Comparison of ENCODE assay signal across 8 cellular contexts in the genomic region with DNA sequence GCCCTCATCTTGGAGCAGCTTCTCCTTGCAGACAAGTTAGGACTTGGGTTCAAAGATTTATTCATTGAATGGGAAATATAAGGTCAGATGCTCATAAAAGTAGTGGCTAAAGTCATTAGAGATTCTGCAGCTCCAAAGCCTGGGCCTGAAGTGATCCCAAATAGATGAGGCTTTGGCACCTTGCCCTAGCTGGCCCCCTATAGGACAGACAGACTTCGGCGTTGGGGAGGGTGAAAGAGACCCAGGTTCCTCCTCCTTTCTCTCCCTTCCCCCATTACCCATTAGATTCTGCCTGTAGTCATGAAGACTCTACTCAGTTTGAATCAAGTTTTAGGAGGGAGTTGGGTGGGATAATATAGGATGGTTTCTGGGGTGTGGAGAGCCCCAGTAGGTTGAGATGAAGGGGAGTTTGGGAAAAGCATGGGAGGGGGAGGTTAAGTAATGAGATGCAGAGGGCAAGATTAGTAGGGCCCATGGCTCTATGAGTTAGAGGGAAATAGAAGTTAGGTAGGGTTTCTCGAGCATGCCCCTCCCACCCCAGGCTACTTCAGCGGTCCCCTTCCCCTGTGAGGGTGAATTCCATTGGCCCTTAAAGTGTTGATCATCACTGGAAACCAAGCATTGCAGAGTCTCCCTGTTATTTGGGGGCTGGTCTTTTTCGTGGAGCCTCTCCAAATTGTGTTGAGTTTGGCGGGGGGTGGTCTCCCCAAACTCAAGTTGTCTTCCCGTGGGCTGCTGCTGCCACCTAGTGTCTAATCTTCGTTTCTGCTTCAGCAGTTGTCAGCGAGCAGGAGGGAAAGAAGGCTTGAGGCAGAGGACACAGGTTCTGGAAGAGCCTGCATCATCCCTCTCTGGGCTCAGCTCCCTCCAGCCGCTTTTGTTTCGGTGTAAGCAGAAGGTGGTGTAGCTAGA. TPM values are rescaled to one million over a fixed set of nuclear protein-coding genes. Genes with fewer than 3 reads are reported as not detected.
A peak's percentile ranks its signal among the peaks of the same experiment; 100 is the strongest.
DNase-seq lines count a peak whose midpoint lies in the region; ATAC-seq and TF ChIP-seq lines count a peak whose summit lies in the region.

No MANE protein-coding gene starts in this region.

- H3K4me1 Mint-ChIP-seq in stimulated activated effector memory CD8-positive, alpha-beta T cell treated with anti-CD3 and anti-CD28 coated beads, Interleukin-12 subunit alpha, Interleukin-12 subunit beta, amount 100 ng/mL, for 72 hours, result peaks cover 36% of the 10 kb centered on the region

- H3K4me3 ChIP-seq in breast epithelium, result no peak overlapping the region
- no peak overlapping the region for H3K4me3 ChIP-seq in liver (ENCODE audit: low read depth in 1 of 3, low read length in 3 of 3)

- H3K27ac Mint-ChIP-seq in stimulated activated effector memory CD8-positive, alpha-beta T cell treated with anti-CD3 and anti-CD28 coated beads, Interleukin-12 subunit alpha, Interleukin-12 subunit beta, amount 100 ng/mL, for 72 hours, result peak overlapping the region; percentile 77

- no peaks in the 10 kb centered on the region for H3K9me3 ChIP-seq in breast epithelium
- H3K9me3 ChIP-seq in liver (ENCODE audit: control insufficient read depth in 4 of 4, low read length in 3 of 4), result no peaks in the 10 kb centered on the region

- TF ChIP-seq POLR2A in breast epithelium (IDR thresholded peaks at IDR 0.05), result no peak

- H3K36me3 ChIP-seq in breast epithelium (no peaks in the 10 kb centered on the region), liver (ENCODE audit: control insufficient read depth in 4 of 4, insufficient read depth in 3 of 4, low read depth in 1 of 4, low read length in 3 of 4) (no peaks in the 10 kb centered on the region)

- TF ChIP-seq RAD21 in liver (IDR thresholded peaks at IDR 0.05), result peak; percentile 93 to 98

- H3K9ac ChIP-seq in liver (ENCODE audit: low read depth in 1 of 2, low read length in 2 of 2), result no peak overlapping the region

- H3K4me1 ChIP-seq in breast epithelium (peaks cover 0 to 2% of the 10 kb centered on the region in 2 donors), liver (ENCODE audit: control insufficient read depth in 4 of 4, insufficient read depth in 4 of 4, low read length in 3 of 4) (peaks cover 8 to 18% (median 10%) of the 10 kb centered on the region in 4 donors)

- intact Hi-C loops in breast epithelium (cut with DNase I; ENCODE audit: low total_unique reads), result loop anchor here (10.0 kb wide), 1 partner anchor 211 kb away; the partner anchor contains the start of gene GPR3

- H3K27me3 ChIP-seq in breast epithelium (no peaks in the 10 kb centered on the region), liver (ENCODE audit: control insufficient read depth in 4 of 4, insufficient read depth in 4 of 4, low read length in 3 of 4) (no peaks in the 10 kb centered on the region)

- TF ChIP-seq CTCF in breast epithelium (IDR thresholded peaks at IDR 0.05) (peak; percentile 76 to 93 (median 92)), liver (IDR thresholded peaks at IDR 0.05; ENCODE audit: low read depth, low read length, missing input control) (peak; percentile 81)

- no peaks in the 10 kb centered on the region for H3K9me3 Mint-ChIP-seq in stimulated activated effector memory CD8-positive, alpha-beta T cell treated with anti-CD3 and anti-CD28 coated beads, Interleukin-12 subunit alpha, Interleukin-12 subunit beta, amount 100 ng/mL, for 72 hours

- H3K27ac ChIP-seq in breast epithelium (peak overlapping the region; percentile 19 to 21), liver (ENCODE audit: low read depth in 1 of 2, low read length in 2 of 2) (no peak overlapping the region)

- ATAC-seq in stimulated activated effector memory CD8-positive, alpha-beta T cell treated with anti-CD3 and anti-CD28 coated beads, Interleukin-12 subunit alpha, Interleukin-12 subunit beta, amount 100 ng/mL, for 72 hours, result no peak
- no peak for ATAC-seq in HG03571 (IDR thresholded peaks at IDR 0.05; ENCODE audit: unreplicated experiment)

- H3K36me3 Mint-ChIP-seq in stimulated activated effector memory CD8-positive, alpha-beta T cell treated with anti-CD3 and anti-CD28 coated beads, Interleukin-12 subunit alpha, Interleukin-12 subunit beta, amount 100 ng/mL, for 72 hours, result peaks cover 13% of the 10 kb centered on the region

- no peak overlapping the region for H3K4me3 Mint-ChIP-seq in stimulated activated effector memory CD8-positive, alpha-beta T cell treated with anti-CD3 and anti-CD28 coated beads, Interleukin-12 subunit alpha, Interleukin-12 subunit beta, amount 100 ng/mL, for 72 hours

- 17% methylated on average over 11 of the region's 11 CpGs for WGBS in liver

- DNase-seq in NOMO-1 (lab: John Stamatoyannopoulos, UW; ENCODE audit: unreplicated experiment in 2 of 2), result peak; percentile 37 to 48
- no peak for DNase-seq in NOMO-1 treated with dmso at 0.1 percent for 144 hours (lab: John Stamatoyannopoulos, UW; ENCODE audit: unreplicated experiment)
- DNase-seq in NCI-H1417 treated with DMSO at 0.1 percent for 48 hours (lab: John Stamatoyannopoulos, UW), result peak; percentile 31
- peak; percentile 63 for DNase-seq in UCSD-AML1 (lab: John Stamatoyannopoulos, UW; ENCODE audit: unreplicated experiment)
- DNase-seq in breast epithelium (ENCODE audit: low spot score in 2 of 2), result no peak
- peak; percentile 38 to 76 for DNase-seq in stimulated activated effector memory CD8-positive, alpha-beta T cell treated with anti-CD3 and anti-CD28 coated beads, Interleukin-12 subunit alpha, Interleukin-12 subunit beta, amount 100 ng/mL, for 72 hours (ENCODE audit: low spot score in 2 of 2)

TF ChIP-seq in liver, 16 proteins besides CTCF, POLR2A, EP300 and RAD21:
- TF ChIP-seq TAF1 (conservative IDR thresholded peaks at IDR 0.05) (no peak), HNF4G (IDR thresholded peaks at IDR 0.05) (no peak), MAX (IDR thresholded peaks at IDR 0.05) (no peak), FOXA1 (IDR thresholded peaks at IDR 0.05) (no peak), SP1 (IDR thresholded peaks at IDR 0.05) (no peak), JUND (IDR thresholded peaks at IDR 0.05) (no peak), FOXA2 (IDR thresholded peaks at IDR 0.05) (no peak), NR2F2 (IDR thresholded peaks at IDR 0.05) (no peak), YY1 (IDR thresholded peaks at IDR 0.05) (no peak), HNF4A (conservative IDR thresholded peaks at IDR 0.05) (no peak), RXRA (IDR thresholded peaks at IDR 0.05) (no peak), GABPA (IDR thresholded peaks at IDR 0.05 in 1 of 2, conservative IDR thresholded peaks at IDR 0.05 in 1 of 2) (no peak), EGR1 (IDR thresholded peaks at IDR 0.05; ENCODE audit: low read depth in 2 of 2) (no peak)
- TF ChIP-seq, protein P1, sequence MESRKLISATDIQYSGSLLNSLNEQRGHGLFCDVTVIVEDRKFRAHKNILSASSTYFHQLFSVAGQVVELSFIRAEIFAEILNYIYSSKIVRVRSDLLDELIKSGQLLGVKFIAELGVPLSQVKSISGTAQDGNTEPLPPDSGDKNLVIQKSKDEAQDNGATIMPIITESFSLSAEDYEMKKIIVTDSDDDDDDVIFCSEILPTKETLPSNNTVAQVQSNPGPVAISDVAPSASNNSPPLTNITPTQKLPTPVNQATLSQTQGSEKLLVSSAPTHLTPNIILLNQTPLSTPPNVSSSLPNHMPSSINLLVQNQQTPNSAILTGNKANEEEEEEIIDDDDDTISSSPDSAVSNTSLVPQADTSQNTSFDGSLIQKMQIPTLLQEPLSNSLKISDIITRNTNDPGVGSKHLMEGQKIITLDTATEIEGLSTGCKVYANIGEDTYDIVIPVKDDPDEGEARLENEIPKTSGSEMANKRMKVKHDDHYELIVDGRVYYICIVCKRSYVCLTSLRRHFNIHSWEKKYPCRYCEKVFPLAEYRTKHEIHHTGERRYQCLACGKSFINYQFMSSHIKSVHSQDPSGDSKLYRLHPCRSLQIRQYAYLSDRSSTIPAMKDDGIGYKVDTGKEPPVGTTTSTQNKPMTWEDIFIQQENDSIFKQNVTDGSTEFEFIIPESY (IDR thresholded peaks at IDR 0.05), result no peak
- TF ChIP-seq, protein P2, sequence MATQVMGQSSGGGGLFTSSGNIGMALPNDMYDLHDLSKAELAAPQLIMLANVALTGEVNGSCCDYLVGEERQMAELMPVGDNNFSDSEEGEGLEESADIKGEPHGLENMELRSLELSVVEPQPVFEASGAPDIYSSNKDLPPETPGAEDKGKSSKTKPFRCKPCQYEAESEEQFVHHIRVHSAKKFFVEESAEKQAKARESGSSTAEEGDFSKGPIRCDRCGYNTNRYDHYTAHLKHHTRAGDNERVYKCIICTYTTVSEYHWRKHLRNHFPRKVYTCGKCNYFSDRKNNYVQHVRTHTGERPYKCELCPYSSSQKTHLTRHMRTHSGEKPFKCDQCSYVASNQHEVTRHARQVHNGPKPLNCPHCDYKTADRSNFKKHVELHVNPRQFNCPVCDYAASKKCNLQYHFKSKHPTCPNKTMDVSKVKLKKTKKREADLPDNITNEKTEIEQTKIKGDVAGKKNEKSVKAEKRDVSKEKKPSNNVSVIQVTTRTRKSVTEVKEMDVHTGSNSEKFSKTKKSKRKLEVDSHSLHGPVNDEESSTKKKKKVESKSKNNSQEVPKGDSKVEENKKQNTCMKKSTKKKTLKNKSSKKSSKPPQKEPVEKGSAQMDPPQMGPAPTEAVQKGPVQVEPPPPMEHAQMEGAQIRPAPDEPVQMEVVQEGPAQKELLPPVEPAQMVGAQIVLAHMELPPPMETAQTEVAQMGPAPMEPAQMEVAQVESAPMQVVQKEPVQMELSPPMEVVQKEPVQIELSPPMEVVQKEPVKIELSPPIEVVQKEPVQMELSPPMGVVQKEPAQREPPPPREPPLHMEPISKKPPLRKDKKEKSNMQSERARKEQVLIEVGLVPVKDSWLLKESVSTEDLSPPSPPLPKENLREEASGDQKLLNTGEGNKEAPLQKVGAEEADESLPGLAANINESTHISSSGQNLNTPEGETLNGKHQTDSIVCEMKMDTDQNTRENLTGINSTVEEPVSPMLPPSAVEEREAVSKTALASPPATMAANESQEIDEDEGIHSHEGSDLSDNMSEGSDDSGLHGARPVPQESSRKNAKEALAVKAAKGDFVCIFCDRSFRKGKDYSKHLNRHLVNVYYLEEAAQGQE (IDR thresholded peaks at IDR 0.05), result no peak
- TF ChIP-seq, protein P3, sequence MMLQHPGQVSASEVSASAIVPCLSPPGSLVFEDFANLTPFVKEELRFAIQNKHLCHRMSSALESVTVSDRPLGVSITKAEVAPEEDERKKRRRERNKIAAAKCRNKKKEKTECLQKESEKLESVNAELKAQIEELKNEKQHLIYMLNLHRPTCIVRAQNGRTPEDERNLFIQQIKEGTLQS (IDR thresholded peaks at IDR 0.05), result no peak

RNA-seq across cellular contexts. Expression of gene AHDC1, which starts 2.1 kb away (rescaled TPM):
- 10 to 100 TPM; 10.7 to 17.1 (median 15.4) TPM for total RNA-seq in breast epithelium
- total RNA-seq in liver, result 1 to 10 TPM; 4.7 to 6.3 TPM
- 1 to 10 TPM; 2.4 to 6.5 TPM for polyA plus RNA-seq in liver

RNA-seq across cellular contexts. Expression of gene FGR, which starts 28.9 kb away (rescaled TPM):
- total RNA-seq in breast epithelium, result 10 to 100 TPM; 22.1 to 46.9 (median 24.3) TPM
- total RNA-seq in liver, result 10 to 100 TPM in 1 of 2 donors, 1 to 10 TPM in 1; 7.8 to 20.2 TPM
- 1 to 10 TPM; 2.8 to 4.6 TPM for polyA plus RNA-seq in liver

Comparison
In these comparisons a context has a peak if more than half of its experiments do, and no peak if none do; other contexts are left out.
1. DNase-seq: peak in NOMO-1 (2 of 2), NCI-H1417 treated with DMSO at 0.1 percent for 48 hours (single experiment), UCSD-AML1 (single experiment) and stimulated activated effector memory CD8-positive, alpha-beta T cell treated with anti-CD3 and anti-CD28 coated beads, Interleukin-12 subunit alpha, Interleukin-12 subunit beta, amount 100 ng/mL, for 72 hours (2 of 2); none in NOMO-1 treated with dmso at 0.1 percent for 144 hours (single experiment) and breast epithelium (0 of 2).
2. H3K27ac ChIP-seq: peak in breast epithelium (2 of 2); none in liver (0 of 2).